ENCODE assay signal across 1 cellular context in the genomic region with DNA sequence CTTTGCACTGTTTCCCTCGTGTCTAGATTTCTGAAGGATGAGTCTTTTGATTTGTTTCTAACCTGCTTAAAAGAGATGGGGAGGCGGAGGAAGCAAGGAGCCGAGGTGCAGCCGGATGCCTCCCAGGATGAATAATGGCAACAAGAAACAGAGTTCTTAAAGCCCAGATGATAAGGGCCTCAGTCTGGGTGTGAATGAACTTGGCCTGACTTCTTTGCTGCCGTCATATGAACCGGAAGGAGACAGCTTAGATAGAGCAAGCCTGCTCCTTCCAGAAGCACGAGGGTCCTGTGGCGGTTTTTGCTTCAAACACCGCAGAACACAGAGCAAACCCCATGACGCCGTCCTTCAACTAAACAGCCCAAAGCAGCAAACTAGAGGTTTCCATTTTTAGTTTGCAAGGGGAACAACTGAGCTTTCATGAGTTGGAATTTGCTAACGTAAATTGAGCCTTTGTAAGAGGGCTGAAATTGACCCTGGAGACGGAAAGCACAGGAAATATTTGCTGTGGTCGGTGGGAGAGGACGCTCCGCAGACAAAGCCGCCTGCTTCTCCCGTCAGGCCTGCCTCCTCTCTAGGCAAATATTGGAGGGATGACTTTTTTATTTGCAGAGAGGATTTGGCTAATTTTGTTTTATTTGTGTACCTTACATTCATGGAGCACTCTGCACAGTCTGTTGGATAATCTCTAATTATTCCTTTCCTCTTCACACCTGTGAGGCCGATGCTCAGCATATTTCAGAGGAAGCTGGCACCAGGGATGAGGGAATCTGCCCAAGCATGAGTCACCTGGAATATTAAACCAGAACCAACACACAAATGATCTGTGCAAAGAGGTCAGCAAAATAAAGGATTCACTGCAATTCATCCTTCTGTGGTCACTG.
TF ChIP-seq lines count a peak whose summit lies in the region.

No MANE protein-coding gene starts in this region.

TF ChIP-seq in IMR-90, 13 proteins besides CTCF, POLR2A, EP300 and RAD21 (continued from another document):
- TF ChIP-seq MXI1 (IDR thresholded peaks at IDR 0.05; ENCODE audit: borderline replicate concordance, low read depth, low read length) (no peak), NFE2L2 (IDR thresholded peaks at IDR 0.05; ENCODE audit: low read depth, low read length) (no peak), SMC3 (IDR thresholded peaks at IDR 0.05; ENCODE audit: low read depth, low read length) (no peak), RCOR1 (IDR thresholded peaks at IDR 0.05; ENCODE audit: insufficient replicate concordance, low read length) (no peak), CEBPB (IDR thresholded peaks at IDR 0.05; ENCODE audit: low read depth, low read length) (no peak), FOS (IDR thresholded peaks at IDR 0.05; ENCODE audit: low read depth, low read length) (no peak), RFX5 (IDR thresholded peaks at IDR 0.05; ENCODE audit: low read depth, low read length) (no peak), MAFK (IDR thresholded peaks at IDR 0.05; ENCODE audit: low read depth, low read length) (no peak)
- TF ChIP-seq, protein P1, sequence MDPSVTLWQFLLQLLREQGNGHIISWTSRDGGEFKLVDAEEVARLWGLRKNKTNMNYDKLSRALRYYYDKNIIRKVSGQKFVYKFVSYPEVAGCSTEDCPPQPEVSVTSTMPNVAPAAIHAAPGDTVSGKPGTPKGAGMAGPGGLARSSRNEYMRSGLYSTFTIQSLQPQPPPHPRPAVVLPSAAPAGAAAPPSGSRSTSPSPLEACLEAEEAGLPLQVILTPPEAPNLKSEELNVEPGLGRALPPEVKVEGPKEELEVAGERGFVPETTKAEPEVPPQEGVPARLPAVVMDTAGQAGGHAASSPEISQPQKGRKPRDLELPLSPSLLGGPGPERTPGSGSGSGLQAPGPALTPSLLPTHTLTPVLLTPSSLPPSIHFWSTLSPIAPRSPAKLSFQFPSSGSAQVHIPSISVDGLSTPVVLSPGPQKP (IDR thresholded peaks at IDR 0.05; ENCODE audit: borderline replicate concordance, low read depth, low read length) = no peak
